Comparison of ENCODE assay signal across 12 cellular contexts in genomic region chr10:18689498-18689897, GRCh38. TPM values are rescaled to one million over a fixed set of nuclear protein-coding genes. Genes with fewer than 3 reads are reported as not detected.
DNase-seq lines count a peak whose midpoint lies in the region; ATAC-seq and TF ChIP-seq lines count a peak whose summit lies in the region.
"Had no signal": no experiment of that assay in that cellular context is flagged by ENCODE, and none has a peak within 500 bp of the region (broad histone marks: within the 10 kb centered on the region; RNA-seq: fewer than 3 reads in every experiment).

No MANE protein-coding gene starts in this region.

- no peak overlapping the region for H3K4me3 ChIP-seq in osteoblast (ENCODE audit: insufficient read depth, low read length)

- no peaks in the 10 kb centered on the region for H3K4me1 Mint-ChIP-seq in chondrocyte (ENCODE audit: low read depth)
- H3K4me1 Mint-ChIP-seq in activated CD4-positive, alpha-beta T cell treated with anti-CD3 and anti-CD28 coated beads for 36 hours: peaks cover 5% of the 10 kb centered on the region

- no peak overlapping the region for H3K4me2 ChIP-seq in osteoblast (ENCODE audit: insufficient read depth, low read length)

- TF ChIP-seq CTCF in chondrocyte (IDR thresholded peaks at IDR 0.05) (peak; percentile 82), osteoblast (IDR thresholded peaks at IDR 0.05; ENCODE audit: extremely low read depth, low read depth, low read length) (peak; percentile 54)

- peaks cover 6% of the 10 kb centered on the region for H3K4me1 ChIP-seq in osteoblast (ENCODE audit: insufficient read depth, low read length)

- DNase-seq in NCI-H510A treated with DMSO at 0.1 percent for 48 hours (lab: John Stamatoyannopoulos, UW) (peak; percentile 23), NCI-H510A (lab: John Stamatoyannopoulos, UW) (no peak), NCI-H446 treated with DMSO at 0.1 percent for 48 hours (lab: John Stamatoyannopoulos, UW) (peak; percentile 2), chondrocyte (ENCODE audit: low spot score) (no peak), osteoblast (ENCODE audit: insufficient read length, low spot score, missing footprints) (peak; percentile 53), midbrain (lab: John Stamatoyannopoulos, UW) (no peak), NCI-H187 treated with DMSO at 0.1 percent for 48 hours (lab: John Stamatoyannopoulos, UW) (no peak)
- no peak for DNase-seq in activated CD4-positive, alpha-beta T cell treated with anti-CD3 and anti-CD28 coated beads for 36 hours
- DNase-seq: activated naive CD8-positive, alpha-beta T cell treated with anti-CD3 and anti-CD28 coated beads, Interleukin-2, amount 10 ng/mL, durations not matched to agents 7 days and 5 days; CD8-positive, alpha-beta T cell; stimulated activated naive CD8-positive, alpha-beta T cell treated with anti-CD3 and anti-CD28 coated beads, Interleukin-15, amount 100 ng/mL, for 72 hours had no signal

- POLR2A ChIA-PET in activated CD4-positive, alpha-beta T cell treated with anti-CD3 and anti-CD28 coated beads for 36 hours (lab: Charles Lee): no interaction called here

- H3K27me3 ChIP-seq in osteoblast (ENCODE audit: insufficient read depth, low read length): no peaks in the 10 kb centered on the region

- no peaks in the 10 kb centered on the region for H3K36me3 Mint-ChIP-seq in chondrocyte (ENCODE audit: low read depth)
- no peaks in the 10 kb centered on the region for H3K36me3 Mint-ChIP-seq in activated CD4-positive, alpha-beta T cell treated with anti-CD3 and anti-CD28 coated beads for 36 hours (ENCODE audit: low read depth)
- H3K36me3 Mint-ChIP-seq: CD8-positive, alpha-beta T cell; natural killer cell treated with Interleukin-12 subunit alpha and Interleukin-12 subunit beta and Interleukin-15 and Interleukin-18, amount 100 ng/mL, for 72 hours had no signal

- H3K79me2 ChIP-seq in osteoblast (ENCODE audit: insufficient read depth, low read length): no peaks in the 10 kb centered on the region

- H3K27ac ChIP-seq in osteoblast (ENCODE audit: low read depth, low read length): no peak overlapping the region

- no peak overlapping the region for H2AFZ ChIP-seq in osteoblast (ENCODE audit: low read length)

- ATAC-seq in activated CD4-positive, alpha-beta T cell treated with anti-CD3 and anti-CD28 coated beads for 36 hours: no peak
- ATAC-seq: CD8-positive, alpha-beta T cell; natural killer cell treated with Interleukin-12 subunit alpha and Interleukin-12 subunit beta and Interleukin-15 and Interleukin-18, amount 100 ng/mL, for 72 hours; stimulated activated naive CD8-positive, alpha-beta T cell treated with anti-CD3 and anti-CD28 coated beads, Interleukin-15, amount 100 ng/mL, for 72 hours had no signal

- no peaks in the 10 kb centered on the region for H3K36me3 ChIP-seq in osteoblast (ENCODE audit: insufficient read depth, low read length)

- no peaks in the 10 kb centered on the region for H3K9me3 Mint-ChIP-seq in chondrocyte (ENCODE audit: low read depth)
- H3K9me3 Mint-ChIP-seq in activated CD4-positive, alpha-beta T cell treated with anti-CD3 and anti-CD28 coated beads for 36 hours (ENCODE audit: low read depth): no peaks in the 10 kb centered on the region
- H3K9me3 Mint-ChIP-seq: activated naive CD8-positive, alpha-beta T cell treated with anti-CD3 and anti-CD28 coated beads, Interleukin-2, amount 10 ng/mL, durations not matched to agents 7 days and 5 days; CD8-positive, alpha-beta T cell; natural killer cell treated with Interleukin-12 subunit alpha and Interleukin-12 subunit beta and Interleukin-15 and Interleukin-18, amount 100 ng/mL, for 72 hours; stimulated activated naive CD8-positive, alpha-beta T cell treated with anti-CD3 and anti-CD28 coated beads, Interleukin-15, amount 100 ng/mL, for 72 hours had no signal

- H3K9me3 ChIP-seq in osteoblast (ENCODE audit: low read depth, low read length): no peaks in the 10 kb centered on the region

- intact Hi-C loops in activated CD4-positive, alpha-beta T cell treated with anti-CD3 and anti-CD28 coated beads for 36 hours (cut with DNase I, micrococcal nuclease): loop anchor here in 1 of 2 experiments (10.0 kb wide), 1 partner anchor 1095 kb away; no protein-coding TSS in a partner anchor

- no peak overlapping the region for H3K4me3 Mint-ChIP-seq in chondrocyte (ENCODE audit: unreplicated experiment)
- no peak overlapping the region for H3K4me3 Mint-ChIP-seq in activated CD4-positive, alpha-beta T cell treated with anti-CD3 and anti-CD28 coated beads for 36 hours
- H3K4me3 Mint-ChIP-seq: activated naive CD8-positive, alpha-beta T cell treated with anti-CD3 and anti-CD28 coated beads, Interleukin-2, amount 10 ng/mL, durations not matched to agents 7 days and 5 days; CD8-positive, alpha-beta T cell; natural killer cell treated with Interleukin-12 subunit alpha and Interleukin-12 subunit beta and Interleukin-15 and Interleukin-18, amount 100 ng/mL, for 72 hours; stimulated activated naive CD8-positive, alpha-beta T cell treated with anti-CD3 and anti-CD28 coated beads, Interleukin-15, amount 100 ng/mL, for 72 hours had no signal

- H3K27ac Mint-ChIP-seq in chondrocyte (ENCODE audit: unreplicated experiment): no peak overlapping the region
- H3K27ac Mint-ChIP-seq in activated CD4-positive, alpha-beta T cell treated with anti-CD3 and anti-CD28 coated beads for 36 hours: no peak overlapping the region
- H3K27ac Mint-ChIP-seq: activated naive CD8-positive, alpha-beta T cell treated with anti-CD3 and anti-CD28 coated beads, Interleukin-2, amount 10 ng/mL, durations not matched to agents 7 days and 5 days; CD8-positive, alpha-beta T cell; natural killer cell treated with Interleukin-12 subunit alpha and Interleukin-12 subunit beta and Interleukin-15 and Interleukin-18, amount 100 ng/mL, for 72 hours; stimulated activated naive CD8-positive, alpha-beta T cell treated with anti-CD3 and anti-CD28 coated beads, Interleukin-15, amount 100 ng/mL, for 72 hours had no signal

- CTCF ChIA-PET in activated CD4-positive, alpha-beta T cell treated with anti-CD3 and anti-CD28 coated beads for 36 hours (lab: Charles Lee): interaction anchor here (0.6 to 0.7 kb wide), 2 partner anchors 31 to 1046 kb away, joined by 3 read pairs; partner anchors contain the start of gene STAM

- H3K27me3 Mint-ChIP-seq in chondrocyte (ENCODE audit: low read depth): no peaks in the 10 kb centered on the region
- peaks cover 2% of the 10 kb centered on the region for H3K27me3 Mint-ChIP-seq in activated CD4-positive, alpha-beta T cell treated with anti-CD3 and anti-CD28 coated beads for 36 hours
- H3K27me3 Mint-ChIP-seq: stimulated activated naive CD8-positive, alpha-beta T cell treated with anti-CD3 and anti-CD28 coated beads, Interleukin-15, amount 100 ng/mL, for 72 hours had no signal

- no peaks in the 10 kb centered on the region for H4K20me1 ChIP-seq in osteoblast (ENCODE audit: insufficient read depth, low read length)

RNA-seq across cellular contexts. Expression of gene ARL5B, which starts 30.3 kb away (rescaled TPM):
- total RNA-seq in chondrocyte (14.8 to 16.0 TPM (median 15.4 TPM) in 3 replicates), osteoblast (19.5 and 19.7 TPM in 2 replicates)
- 10 to 100 TPM; 11.3 to 12.0 TPM for total RNA-seq in activated CD4-positive, alpha-beta T cell treated with anti-CD3 and anti-CD28 coated beads for 36 hours

RNA-seq across cellular contexts. Expression of gene NSUN6, which starts 38.1 kb away (rescaled TPM):
- 3.3 to 6.9 TPM (median 4.6 TPM) in 3 replicates for total RNA-seq in chondrocyte
- 4.7 and 6.8 TPM in 2 replicates for total RNA-seq in osteoblast
- 10 to 100 TPM; 15.7 to 16.0 TPM for total RNA-seq in activated CD4-positive, alpha-beta T cell treated with anti-CD3 and anti-CD28 coated beads for 36 hours

Comparison
In these comparisons a context has a peak if more than half of its experiments do, and no peak if none do; other contexts are left out.
1. DNase-seq: peak in NCI-H510A treated with DMSO at 0.1 percent for 48 hours (single experiment), NCI-H446 treated with DMSO at 0.1 percent for 48 hours (single experiment) and osteoblast (single experiment); none in NCI-H510A (single experiment), chondrocyte (single experiment), activated CD4-positive, alpha-beta T cell treated with anti-CD3 and anti-CD28 coated beads for 36 hours (single experiment), midbrain (single experiment) and NCI-H187 treated with DMSO at 0.1 percent for 48 hours (single experiment).